ENCODE assay signal across 19 cellular contexts in the genomic region with DNA sequence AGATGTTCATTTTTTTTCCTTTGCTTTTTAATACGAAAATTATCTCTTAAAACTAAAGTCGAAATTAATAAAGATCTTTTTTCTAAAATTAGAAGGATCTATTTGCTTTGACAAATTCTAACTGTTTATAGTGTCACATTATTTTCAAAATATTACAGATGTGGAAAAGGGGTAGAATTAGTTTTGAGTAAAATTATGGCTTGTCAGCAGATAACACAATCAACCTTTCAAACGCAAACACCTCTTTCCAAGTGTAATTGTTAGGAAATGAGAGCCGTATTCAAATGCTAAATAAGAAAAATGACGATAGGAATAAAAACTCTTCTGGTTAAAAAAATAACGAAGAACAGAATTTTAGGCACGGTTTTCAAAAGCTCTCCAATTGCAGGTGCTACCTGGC.
"Had no signal": no experiment of that assay in that cellular context is flagged by ENCODE, and none has a peak within 500 bp of the region (broad histone marks: within the 10 kb centered on the region; RNA-seq: fewer than 3 reads in every experiment).

No MANE protein-coding gene starts in this region.

- H3K27ac ChIP-seq: SJSA1, SK-N-MC had no signal

- H3K4me3 ChIP-seq: SJSA1, SK-N-MC had no signal

- DNase-seq: KBM-7, MV-4-11, NCI-H1048, NCI-H1105, NCI-H1436 treated with DMSO at 0.1 percent for 48 hours, NCI-H1694, NCI-H187 treated with DMSO at 0.1 percent for 48 hours, NCI-H2029 treated with DMSO at 0.1 percent for 48 hours, NCI-H2171, NCI-H446, NCI-H510A, NCI-H524 treated with DMSO at 0.1 percent for 48 hours, Right ventricle myocardium superior, RPMI8226, SIG-M5 had no signal

- FAIRE-seq: RCC 7860 had no signal

- H3K36me3 ChIP-seq: SJSA1 had no signal

- H3K27me3 Mint-ChIP-seq: IgD-negative memory B cell had no signal

- H3K36me3 Mint-ChIP-seq: IgD-negative memory B cell had no signal

- H3K4me3 Mint-ChIP-seq: IgD-negative memory B cell had no signal

- H3K27me3 ChIP-seq: SJSA1 had no signal

- H3K9me3 ChIP-seq: SJSA1 had no signal

- H3K4me1 Mint-ChIP-seq: IgD-negative memory B cell had no signal

- H3K27ac Mint-ChIP-seq: IgD-negative memory B cell had no signal

- H3K4me1 ChIP-seq: SJSA1 had no signal
